Comparison of ENCODE assay signal across 8 cellular contexts in the genomic region with DNA sequence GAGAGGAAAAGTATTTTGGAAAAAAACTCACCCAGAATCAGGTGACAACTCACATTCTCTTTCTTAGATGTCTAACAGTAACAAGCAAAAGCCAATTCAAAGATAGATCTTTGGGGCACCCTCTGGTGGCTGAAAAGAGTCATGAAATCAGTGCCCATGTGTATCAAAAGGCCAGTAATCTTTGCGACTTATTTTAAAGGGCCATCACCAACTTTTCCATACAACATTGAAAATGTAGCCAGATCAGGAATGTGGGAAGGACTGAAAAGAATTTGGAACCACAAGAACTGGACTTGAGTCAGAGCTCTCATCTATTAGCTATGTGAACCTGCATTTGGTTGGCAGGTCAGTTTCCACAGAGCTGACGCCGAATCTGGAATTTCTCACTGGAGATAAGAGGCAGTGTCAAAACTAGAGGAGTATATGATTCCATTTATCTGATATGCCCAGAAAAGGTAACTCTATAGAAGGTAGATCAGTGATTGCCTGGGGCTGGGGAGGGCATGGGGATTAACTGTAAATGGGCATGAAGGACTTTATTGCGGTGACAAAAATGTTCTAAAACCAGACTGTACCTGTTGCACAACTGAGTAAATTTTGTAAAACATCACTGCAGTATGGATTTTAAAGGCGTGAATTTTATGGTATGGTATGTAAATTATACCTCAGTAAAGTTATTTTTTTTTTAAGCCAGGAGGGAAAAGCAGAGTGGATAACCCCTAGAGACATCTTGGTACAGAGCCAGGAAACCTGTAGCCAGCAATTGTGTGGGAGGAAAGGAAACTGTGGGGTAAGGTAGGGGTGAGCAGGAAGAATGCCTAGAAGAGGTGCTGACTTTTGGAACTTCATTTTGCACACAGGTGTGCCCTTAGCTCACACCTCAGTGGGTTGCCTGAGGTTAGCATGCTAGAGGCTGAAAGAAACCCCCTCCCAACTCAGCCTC.
DNase-seq lines count a peak whose midpoint lies in the region; ATAC-seq and TF ChIP-seq lines count a peak whose summit lies in the region.

No MANE protein-coding gene starts in this region.

- peak overlapping the region; percentile 7 to 83 (median 64) for H3K27ac Mint-ChIP-seq in naive thymus-derived CD8-positive, alpha-beta T cell

- POLR2A ChIA-PET in naive thymus-derived CD8-positive, alpha-beta T cell (lab: Charles Lee) = interaction anchor here (1.0 to 3.7 kb wide), 3 partner anchors 11 to 211 kb away, joined by 3 to 17 read pairs (median 11); no protein-coding TSS in a partner anchor

- H3K4me1 Mint-ChIP-seq in naive thymus-derived CD8-positive, alpha-beta T cell = peaks cover 13 to 30% (median 24%) of the 10 kb centered on the region in 4 donors

- ATAC-seq in GM19397 (IDR thresholded peaks at IDR 0.05; ENCODE audit: unreplicated experiment) = peak; percentile 73
- ATAC-seq in naive thymus-derived CD8-positive, alpha-beta T cell = peak; percentile 92

- DNase-seq in COLO668 (lab: John Stamatoyannopoulos, UW; ENCODE audit: unreplicated experiment) (peak; percentile 26), HS-27A (ENCODE audit: low read depth) (peak; percentile 92), NOMO-1 treated with DMSO at 0.1 percent for 48 hours (lab: John Stamatoyannopoulos, UW; ENCODE audit: unreplicated experiment) (peak; percentile 72), epithelial cell of esophagus (ENCODE audit: low read depth) (peak; percentile 78), superior temporal gyrus (ENCODE audit: extremely low spot score) (peak; percentile 92)
- DNase-seq in activated CD8-positive, alpha-beta memory T cell treated with anti-CD3 and anti-CD28 coated beads, Interleukin-2, amount 50 U/mL, for 4 hours = peak; percentile 61
- peak; percentile 16 to 82 (median 67) for DNase-seq in naive thymus-derived CD8-positive, alpha-beta T cell

- no peaks in the 10 kb centered on the region for H3K36me3 Mint-ChIP-seq in naive thymus-derived CD8-positive, alpha-beta T cell

- H3K4me3 Mint-ChIP-seq in naive thymus-derived CD8-positive, alpha-beta T cell = peak overlapping the region in 8 of 10 donors; percentile 17 to 78 (median 50)

- TF ChIP-seq CTCF in epithelial cell of esophagus (IDR thresholded peaks at IDR 0.05; ENCODE audit: insufficient read depth, low read depth, low read length, missing control alignments) = peak; percentile 82

- H3K9me3 Mint-ChIP-seq in naive thymus-derived CD8-positive, alpha-beta T cell = no peaks in the 10 kb centered on the region

- H3K4me3 ChIP-seq in epithelial cell of esophagus (ENCODE audit: low read length) = no peak overlapping the region

- no peaks in the 10 kb centered on the region for H3K27me3 Mint-ChIP-seq in naive thymus-derived CD8-positive, alpha-beta T cell

Comparison
In these comparisons a context has a peak if more than half of its experiments do, and no peak if none do; other contexts are left out.
1. DNase-seq: peak in every context shown above with its lines; median percentile 92 in HS-27A; 92 in superior temporal gyrus; 78 in epithelial cell of esophagus; 72 in NOMO-1 treated with DMSO at 0.1 percent for 48 hours; 67 in naive thymus-derived CD8-positive, alpha-beta T cell; 61 in activated CD8-positive, alpha-beta memory T cell treated with anti-CD3 and anti-CD28 coated beads, Interleukin-2, amount 50 U/mL, for 4 hours; 26 in COLO668.